In the genomic region with DNA sequence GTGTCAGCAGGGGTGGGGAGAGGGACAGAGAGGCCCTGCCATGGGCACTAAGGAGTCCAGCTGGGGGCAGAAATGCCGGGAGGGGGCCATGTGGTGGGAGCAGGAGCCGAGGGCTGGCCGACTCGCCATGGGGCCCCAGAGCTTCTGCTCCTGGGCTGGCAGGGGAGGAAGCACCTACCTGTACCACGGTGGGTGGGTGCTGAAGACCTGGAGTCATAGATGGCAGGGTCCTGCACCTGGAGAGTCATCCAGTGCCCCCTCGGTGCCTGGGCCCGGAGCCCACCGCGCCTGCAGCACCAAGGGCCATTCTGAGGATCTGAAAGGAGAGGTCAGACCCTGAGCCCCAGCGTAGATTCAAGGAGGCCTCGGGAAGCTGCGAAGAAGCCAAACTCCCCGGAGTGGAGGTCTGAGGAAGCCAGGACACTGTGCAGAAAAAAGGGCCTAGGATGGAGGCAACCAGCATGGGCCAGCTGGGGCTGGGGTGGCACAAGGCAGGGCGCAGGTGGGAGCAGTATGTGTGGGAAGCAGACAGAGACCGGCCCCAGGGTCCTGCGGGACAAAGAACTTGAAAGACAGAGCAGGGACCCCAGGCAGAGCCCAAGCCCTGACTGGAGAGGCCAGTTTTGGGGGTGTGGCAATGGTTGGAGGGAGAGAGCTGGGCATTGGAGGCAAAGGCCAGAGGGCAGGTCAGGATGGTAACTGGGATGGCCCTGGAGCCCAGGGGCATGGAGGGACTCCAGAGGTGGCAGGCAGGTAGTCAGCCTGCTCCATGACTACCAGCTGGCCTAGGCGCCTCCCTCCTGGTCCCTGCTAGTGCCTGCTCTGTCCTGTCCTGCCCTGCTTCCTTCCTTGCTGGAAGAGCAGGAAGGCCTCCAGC, we compare ENCODE assay signal across 15 cellular contexts. TPM values are rescaled to one million over a fixed set of nuclear protein-coding genes. Genes with fewer than 3 reads are reported as not detected.
A peak's percentile ranks its signal among the peaks of the same experiment; 100 is the strongest.
DNase-seq lines count a peak whose midpoint lies in the region; ATAC-seq and TF ChIP-seq lines count a peak whose summit lies in the region.
"Had no signal": no experiment of that assay in that cellular context is flagged by ENCODE, and none has a peak within 500 bp of the region (broad histone marks: within the 10 kb centered on the region; RNA-seq: fewer than 3 reads in every experiment).

No MANE protein-coding gene starts in this region.

- H3K9me3 Mint-ChIP-seq in MCF 10A (ENCODE audit: unreplicated experiment) (no peaks in the 10 kb centered on the region), type B pancreatic cell (no peaks in the 10 kb centered on the region)
- H3K9me3 Mint-ChIP-seq in activated naive CD8-positive, alpha-beta T cell treated with anti-CD3 and anti-CD28 coated beads, Interleukin-2, amount 10 ng/mL, durations not matched to agents 7 days and 5 days, result no peaks in the 10 kb centered on the region

- no peaks in the 10 kb centered on the region for H3K79me1 ChIP-seq in mesendoderm (ENCODE audit: low read length)

- H3K27me3 Mint-ChIP-seq in MCF 10A (ENCODE audit: insufficient read depth, unreplicated experiment) (peaks cover 11% of the 10 kb centered on the region), type B pancreatic cell (peaks cover 31% of the 10 kb centered on the region)
- H3K27me3 Mint-ChIP-seq in activated naive CD8-positive, alpha-beta T cell treated with anti-CD3 and anti-CD28 coated beads, Interleukin-2, amount 10 ng/mL, durations not matched to agents 7 days and 5 days, result peaks cover 4% of the 10 kb centered on the region

- peak overlapping the region; percentile 69 for H3K23ac ChIP-seq in mesendoderm (ENCODE audit: low read length)

- no peak overlapping the region for H2BK15ac ChIP-seq in mesendoderm (replicated peaks; ENCODE audit: low read depth)

- intact Hi-C loops in MCF 10A (cut with micrococcal nuclease) (no loop called here), mammary epithelial cell (cut with micrococcal nuclease) (no loop called here)

- H3K9ac ChIP-seq in mammary epithelial cell (ENCODE audit: insufficient read depth, low read length) (no peak overlapping the region), mesendoderm (ENCODE audit: low read length) (no peak overlapping the region)

- no peak overlapping the region for H2BK120ac ChIP-seq in mesendoderm (ENCODE audit: low read depth, low read length)

- no peaks in the 10 kb centered on the region for H4K20me1 ChIP-seq in mammary epithelial cell (ENCODE audit: insufficient read depth, low read length)

- DNase-seq in MCF 10A (ENCODE audit: unreplicated experiment), result no peak
- DNase-seq in mammary epithelial cell, result no peak
- DNase-seq in activated naive CD8-positive, alpha-beta T cell treated with anti-CD3 and anti-CD28 coated beads, Interleukin-2, amount 10 ng/mL, durations not matched to agents 7 days and 5 days, result no peak
- DNase-seq in mesendoderm, result no peak
- no peak for DNase-seq in type B pancreatic cell (ENCODE audit: extremely low spot score, unreplicated experiment)
- no peak for DNase-seq in NCI-H345 treated with DMSO at 0.1 percent for 48 hours (lab: John Stamatoyannopoulos, UW; ENCODE audit: unreplicated experiment)
- DNase-seq in NCI-H510A treated with DMSO at 0.1 percent for 48 hours (lab: John Stamatoyannopoulos, UW), result no peak
- DNase-seq: activated CD4-positive, alpha-beta T cell treated with anti-CD3 and anti-CD28 coated beads, Interleukin-2, amount 50 U/mL, for 4 hours; activated effector memory CD4-positive, alpha-beta T cell treated with Interleukin-2 at 50 U/mL for 16 hours; DMS 273 treated with DMSO at 0.1 percent for 48 hours; NCI-H2029 treated with DMSO at 0.1 percent for 48 hours; NCI-H748 treated with DMSO at 0.1 percent for 48 hours; stimulated activated CD4-positive, alpha-beta T cell treated with anti-CD3 and anti-CD28 coated beads, Interleukin-4, amount 100 ng/mL, for 1 hour had no signal

- H3K79me2 ChIP-seq in mammary epithelial cell (ENCODE audit: insufficient read depth, low read length) (no peaks in the 10 kb centered on the region), mesendoderm (ENCODE audit: control insufficient read depth, insufficient read depth, low read length) (no peaks in the 10 kb centered on the region)

- peak overlapping the region; percentile 5 for H2BK5ac ChIP-seq in mesendoderm (ENCODE audit: low read length)

- no TSS peak for BruUV-seq in MCF 10A (replicated peaks; lab: Mats Ljungman, UMichigan)
- BruUV-seq in mammary epithelial cell (replicated peaks; lab: Mats Ljungman, UMichigan), result no TSS peak

- dilution Hi-C loops in mammary epithelial cell (cut with HindIII; ENCODE audit: low sequenced_read_pairs), result no loop called here

- H2AFZ ChIP-seq in mammary epithelial cell (ENCODE audit: low read depth, low read length), result no peak overlapping the region

- in situ Hi-C loops in mammary epithelial cell (cut with MboI; ENCODE audit: low sequenced_read_pairs in 2 of 2), result no loop called here

- H3K27me3 ChIP-seq in mammary epithelial cell (ENCODE audit: insufficient read depth, low read length) (no peaks in the 10 kb centered on the region), mesendoderm (ENCODE audit: insufficient read depth, low read length, poor library complexity) (no peaks in the 10 kb centered on the region)

- no peak overlapping the region for H3K18ac ChIP-seq in mesendoderm (ENCODE audit: low read length)

- H3K27ac ChIP-seq in mammary epithelial cell (ENCODE audit: insufficient read depth, low read depth, low read length) (no peak overlapping the region), mesendoderm (ENCODE audit: low read depth, low read length) (no peak overlapping the region)

- CTCF ChIA-PET in MCF 10A (lab: Yijun Ruan, JAX) (interaction anchor here (0.6 to 1.2 kb wide), 4 partner anchors 32 to 68 kb away, joined by 3 read pairs; no protein-coding TSS in a partner anchor), mammary epithelial cell (lab: Charles Lee; ENCODE audit: low non-redundant PET) (no interaction called here)

- no peak overlapping the region for H3K4ac ChIP-seq in mesendoderm (ENCODE audit: low read depth, low read length)

- H3K4me3 ChIP-seq in mammary epithelial cell (replicated peaks in 1 of 3; ENCODE audit: insufficient read depth in 1 of 3, low read depth in 2 of 3, low read length in 3 of 3), result no peak overlapping the region
- no peak overlapping the region for H3K4me3 ChIP-seq in mesendoderm (ENCODE audit: low read length)

- H3K4me1 Mint-ChIP-seq in MCF 10A (ENCODE audit: insufficient read depth, unreplicated experiment), result peaks cover 6% of the 10 kb centered on the region
- H3K4me1 Mint-ChIP-seq in activated naive CD8-positive, alpha-beta T cell treated with anti-CD3 and anti-CD28 coated beads, Interleukin-2, amount 10 ng/mL, durations not matched to agents 7 days and 5 days, result peaks cover 28% of the 10 kb centered on the region
- H3K4me1 Mint-ChIP-seq in type B pancreatic cell (ENCODE audit: unreplicated experiment), result peaks cover 14% of the 10 kb centered on the region

- no peak overlapping the region for H4K8ac ChIP-seq in mesendoderm (ENCODE audit: low read depth, low read length)

- H3K4me2 ChIP-seq in mammary epithelial cell (ENCODE audit: insufficient read depth, low read depth, low read length) (no peak overlapping the region), mesendoderm (ENCODE audit: low read length) (no peak overlapping the region)

- H3K36me3 ChIP-seq in mammary epithelial cell (ENCODE audit: insufficient read depth, low read length), result no peaks in the 10 kb centered on the region
- H3K36me3 ChIP-seq in mesendoderm (ENCODE audit: control insufficient read depth, insufficient read depth, low read length), result no peaks in the 10 kb centered on the region

- H3K4me1 ChIP-seq in mammary epithelial cell (ENCODE audit: insufficient read depth, low read length), result peaks cover 6% of the 10 kb centered on the region
- H3K4me1 ChIP-seq in mesendoderm (ENCODE audit: control insufficient read depth, low read depth, low read length), result peaks cover 4% of the 10 kb centered on the region

- H3K36me3 Mint-ChIP-seq in MCF 10A (ENCODE audit: insufficient read depth, unreplicated experiment) (peaks cover 4% of the 10 kb centered on the region), type B pancreatic cell (no peaks in the 10 kb centered on the region)
- no peaks in the 10 kb centered on the region for H3K36me3 Mint-ChIP-seq in activated naive CD8-positive, alpha-beta T cell treated with anti-CD3 and anti-CD28 coated beads, Interleukin-2, amount 10 ng/mL, durations not matched to agents 7 days and 5 days

- POLR2A ChIA-PET in MCF 10A (lab: Yijun Ruan, JAX), result interaction anchor here (0.7 kb wide), 1 partner anchor 43 kb away, joined by 3 read pairs; no protein-coding TSS in a partner anchor
- POLR2A ChIA-PET in activated naive CD8-positive, alpha-beta T cell treated with anti-CD3 and anti-CD28 coated beads, Interleukin-2, amount 10 ng/mL, durations not matched to agents 7 days and 5 days (lab: Charles Lee), result no interaction called here

- H3K56ac ChIP-seq in mesendoderm (ENCODE audit: low read length), result peak overlapping the region; percentile 67

- H4K5ac ChIP-seq in mesendoderm (ENCODE audit: low read length), result no peak overlapping the region

- TF ChIP-seq CTCF in MCF 10A (IDR thresholded peaks at IDR 0.05; ENCODE audit: unreplicated experiment), result no peak
- TF ChIP-seq CTCF in mammary epithelial cell (conservative IDR thresholded peaks at IDR 0.05 in 1 of 2, IDR thresholded peaks at IDR 0.05 in 1 of 2; ENCODE audit: extremely low read depth in 1 of 2, insufficient read depth in 1 of 2, low read depth in 1 of 2, low read length in 2 of 2), result no peak
- no peak for TF ChIP-seq CTCF in type B pancreatic cell (conservative IDR thresholded peaks at IDR 0.05)

- 78% methylated on average over 10 of the region's 17 CpGs for WGBS in mammary epithelial cell (ENCODE audit: low coverage, missing lambda C conversion rate)
- WGBS in mesendoderm (ENCODE audit: extremely low coverage, insufficient coverage, low lambda C conversion rate), result no CpG with 5 or more reads among the region's 17 CpGs

- H3K9me3 ChIP-seq in mammary epithelial cell (replicated peaks; ENCODE audit: insufficient read depth, low read length), result no peaks in the 10 kb centered on the region

- no peak overlapping the region for H3K27ac Mint-ChIP-seq in MCF 10A (ENCODE audit: low read depth, unreplicated experiment)
- no peak overlapping the region for H3K27ac Mint-ChIP-seq in activated naive CD8-positive, alpha-beta T cell treated with anti-CD3 and anti-CD28 coated beads, Interleukin-2, amount 10 ng/mL, durations not matched to agents 7 days and 5 days
- no peak overlapping the region for H3K27ac Mint-ChIP-seq in type B pancreatic cell

- peak overlapping the region; percentile 41 for H3K4me3 Mint-ChIP-seq in MCF 10A (ENCODE audit: unreplicated experiment)
- peak overlapping the region; percentile 72 for H3K4me3 Mint-ChIP-seq in activated naive CD8-positive, alpha-beta T cell treated with anti-CD3 and anti-CD28 coated beads, Interleukin-2, amount 10 ng/mL, durations not matched to agents 7 days and 5 days
- peak overlapping the region; percentile 65 for H3K4me3 Mint-ChIP-seq in type B pancreatic cell

- peak overlapping the region; percentile 28 for H2AK5ac ChIP-seq in mesendoderm (ENCODE audit: low read length)

- ATAC-seq in activated naive CD8-positive, alpha-beta T cell treated with anti-CD3 and anti-CD28 coated beads, Interleukin-2, amount 10 ng/mL, durations not matched to agents 7 days and 5 days (ENCODE audit: low read depth), result no peak
- ATAC-seq in GM19395 (IDR thresholded peaks at IDR 0.05; ENCODE audit: unreplicated experiment), result no peak
- ATAC-seq: sciatic nerve had no signal

RNA-seq across cellular contexts. Expression of a gene that starts 26.7 kb away (rescaled TPM):
- total RNA-seq in MCF 10A (2022), result 3.8 and 5.3 TPM in 2 replicates
- total RNA-seq in mammary epithelial cell, result 10 to 100 TPM in 1 of 2 donors, 1 to 10 TPM in 1; 8.4 to 22.0 TPM
- polyA plus RNA-seq in mammary epithelial cell, result 3.9 TPM
- 0.36 TPM for polyA minus RNA-seq in mammary epithelial cell
- 10 to 100 TPM in 1 of 2 experiments, 1 to 10 TPM in 1; 7.8 to 12.6 TPM for total RNA-seq in activated naive CD8-positive, alpha-beta T cell treated with anti-CD3 and anti-CD28 coated beads, Interleukin-2, amount 10 ng/mL, durations not matched to agents 7 days and 5 days
- polyA plus RNA-seq in mesendoderm (2013, experiment 1 of 2), result 7.4 TPM
- polyA plus RNA-seq in mesendoderm (2013, experiment 2 of 2), result 5.9 TPM
- total RNA-seq in type B pancreatic cell (ENCODE audit: low replicate concordance), result 20.0 and 58.4 TPM in 2 replicates

RNA-seq across cellular contexts. Expression of a gene that starts 42.9 kb away (rescaled TPM):
- total RNA-seq in MCF 10A (2022) (28.2 and 33.8 TPM in 2 replicates), mammary epithelial cell (10 to 100 TPM; 44.0 to 56.3 TPM), type B pancreatic cell (ENCODE audit: low replicate concordance) (44.4 and 54.7 TPM in 2 replicates)
- polyA plus RNA-seq in mammary epithelial cell, result 29.7 TPM
- 44.2 TPM for polyA minus RNA-seq in mammary epithelial cell
- total RNA-seq in activated naive CD8-positive, alpha-beta T cell treated with anti-CD3 and anti-CD28 coated beads, Interleukin-2, amount 10 ng/mL, durations not matched to agents 7 days and 5 days, result 10 to 100 TPM; 44.3 to 48.4 TPM
- 7.4 TPM for polyA plus RNA-seq in mesendoderm (2013, experiment 1 of 2)
- 7.9 TPM for polyA plus RNA-seq in mesendoderm (2013, experiment 2 of 2)

RNA-seq across cellular contexts. Expression of a gene that starts 48.2 kb away (rescaled TPM):
- 47.3 and 72.4 TPM in 2 replicates for total RNA-seq in MCF 10A (2022)
- total RNA-seq in mammary epithelial cell, result 10 to 100 TPM; 62.5 to 77.0 TPM
- polyA plus RNA-seq in mammary epithelial cell, result 61.2 TPM
- 56.1 TPM for polyA minus RNA-seq in mammary epithelial cell
- total RNA-seq in activated naive CD8-positive, alpha-beta T cell treated with anti-CD3 and anti-CD28 coated beads, Interleukin-2, amount 10 ng/mL, durations not matched to agents 7 days and 5 days, result 10 to 100 TPM; 29.5 to 31.2 TPM
- polyA plus RNA-seq in mesendoderm (2013, experiment 1 of 2), result 36.4 TPM
- polyA plus RNA-seq in mesendoderm (2013, experiment 2 of 2), result 36.2 TPM
- total RNA-seq in type B pancreatic cell (ENCODE audit: low replicate concordance), result 35.9 and 46.5 TPM in 2 replicates
